ENCODE assay signal across 1 cellular context in the genomic region with DNA sequence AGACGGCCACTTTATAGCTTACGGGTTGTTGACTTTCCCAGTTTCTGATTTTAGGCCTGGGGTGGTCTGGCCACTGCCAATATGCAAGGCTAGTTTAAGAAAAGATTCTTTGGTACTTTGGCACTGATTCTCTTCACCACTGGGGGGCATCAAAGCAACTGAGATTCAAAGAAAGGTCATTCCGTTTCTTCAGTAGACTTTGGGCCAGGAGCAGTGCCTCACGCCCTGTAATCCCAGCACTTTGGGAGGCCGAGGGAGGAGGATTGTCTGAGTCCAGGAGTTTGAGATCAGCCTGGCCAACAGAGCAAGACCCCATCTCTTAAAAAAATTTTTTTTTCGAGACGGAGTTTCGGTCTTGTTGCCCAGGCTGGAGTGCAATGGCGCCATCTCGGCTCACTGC.
TF ChIP-seq lines count a peak whose summit lies in the region.

No MANE protein-coding gene starts in this region.

TF ChIP-seq in H1, 55 proteins besides CTCF, POLR2A, EP300 and RAD21 (continued from another document):
- TF ChIP-seq, protein P1, sequence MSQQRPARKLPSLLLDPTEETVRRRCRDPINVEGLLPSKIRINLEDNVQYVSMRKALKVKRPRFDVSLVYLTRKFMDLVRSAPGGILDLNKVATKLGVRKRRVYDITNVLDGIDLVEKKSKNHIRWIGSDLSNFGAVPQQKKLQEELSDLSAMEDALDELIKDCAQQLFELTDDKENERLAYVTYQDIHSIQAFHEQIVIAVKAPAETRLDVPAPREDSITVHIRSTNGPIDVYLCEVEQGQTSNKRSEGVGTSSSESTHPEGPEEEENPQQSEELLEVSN (IDR thresholded peaks at IDR 0.05), result no peak
- TF ChIP-seq HDAC2 (IDR thresholded peaks at IDR 0.05; ENCODE audit: borderline replicate concordance in 1 of 2, low read depth in 2 of 2, low read length in 2 of 2) (no peak), KDM5A (IDR thresholded peaks at IDR 0.05; ENCODE audit: low read length) (no peak), SP2 (IDR thresholded peaks at IDR 0.05; ENCODE audit: low read length) (no peak)
